In genomic region chr1:30446508-30446907, GRCh38 we compare ENCODE assay signal across 25 cellular contexts.
"Had no signal": no experiment of that assay in that cellular context is flagged by ENCODE, and none has a peak within 500 bp of the region (broad histone marks: within the 10 kb centered on the region; RNA-seq: fewer than 3 reads in every experiment).

No MANE protein-coding gene starts in this region.

- DNase-seq: activated CD4-positive, alpha-beta T cell treated with anti-CD3 and anti-CD28 coated beads, Interleukin-2, amount 50 U/mL, for 4 hours; activated CD4-positive, CD25-positive, alpha-beta regulatory T cell treated with anti-CD3 and anti-CD28 coated beads, Interleukin-2, amount 50 U/mL, for 72 hours; activated CD8-positive, alpha-beta memory T cell treated with anti-CD3 and anti-CD28 coated beads, Interleukin-2, amount 10 ng/mL, durations not matched to agents 7 days and 5 days; activated naive CD4-positive, alpha-beta T cell treated with anti-CD3 and anti-CD28 coated beads, Interleukin-2, amount 50 U/mL, for 16 hours; activated T-cell treated with anti-CD3 and anti-CD28 coated beads, Interleukin-2, amount 50 U/mL, for 1 hour; colonic mucosa; mesendoderm; naive thymus-derived CD8-positive, alpha-beta T cell; stimulated activated CD4-positive, alpha-beta T cell treated with anti-CD3 and anti-CD28 coated beads, Interleukin-15, amount 100 ng/mL, for 24 hours; stimulated activated CD4-positive, alpha-beta T cell treated with anti-CD3 and anti-CD28 coated beads, Interleukin-4, amount 100 ng/mL, for 1 hour; stimulated activated naive CD8-positive, alpha-beta T cell treated with anti-CD3 and anti-CD28 coated beads, Interleukin-15, amount 100 ng/mL, for 72 hours; SW 1271; T-helper 2 cell; transverse colon had no signal

- H3K4me3 Mint-ChIP-seq: activated CD8-positive, alpha-beta memory T cell treated with anti-CD3 and anti-CD28 coated beads, Interleukin-2, amount 10 ng/mL, durations not matched to agents 7 days and 5 days; activated T-helper 17 cell treated with anti-CD3 and anti-CD28 coated beads, Interleukin-2, amount 50 U/mL, for 72 hours; central memory CD8-positive, alpha-beta T cell; naive thymus-derived CD8-positive, alpha-beta T cell; stimulated activated naive CD8-positive, alpha-beta T cell treated with anti-CD3 and anti-CD28 coated beads, Interleukin-15, amount 100 ng/mL, for 72 hours had no signal

- H3K4me3 ChIP-seq: ascending aorta, colonic mucosa, gastroesophageal sphincter, heart left ventricle, right atrium auricular region, skin epidermis, suprapubic skin, transverse colon had no signal

- H3K4me1 ChIP-seq: ascending aorta, colonic mucosa, gastroesophageal sphincter, heart left ventricle, right atrium auricular region, suprapubic skin, transverse colon had no signal

- H3K27ac ChIP-seq: ascending aorta, colonic mucosa, gastroesophageal sphincter, heart left ventricle, neutrophil, right atrium auricular region, skin epidermis, suprapubic skin, transverse colon, VCaP had no signal

- H3K9me3 ChIP-seq: ascending aorta, colonic mucosa, gastroesophageal sphincter, neutrophil, suprapubic skin, transverse colon had no signal

- H3K27ac Mint-ChIP-seq: activated CD8-positive, alpha-beta memory T cell treated with anti-CD3 and anti-CD28 coated beads, Interleukin-2, amount 10 ng/mL, durations not matched to agents 7 days and 5 days; activated T-helper 17 cell treated with anti-CD3 and anti-CD28 coated beads, Interleukin-2, amount 50 U/mL, for 72 hours; stimulated activated naive CD8-positive, alpha-beta T cell treated with anti-CD3 and anti-CD28 coated beads, Interleukin-15, amount 100 ng/mL, for 72 hours had no signal

- ATAC-seq: activated CD8-positive, alpha-beta memory T cell treated with anti-CD3 and anti-CD28 coated beads, Interleukin-2, amount 10 ng/mL, durations not matched to agents 7 days and 5 days; activated T-helper 17 cell treated with anti-CD3 and anti-CD28 coated beads, Interleukin-2, amount 50 U/mL, for 72 hours; esophagus mucosa; gastroesophageal sphincter; heart left ventricle; naive thymus-derived CD8-positive, alpha-beta T cell; stimulated activated naive CD8-positive, alpha-beta T cell treated with anti-CD3 and anti-CD28 coated beads, Interleukin-15, amount 100 ng/mL, for 72 hours had no signal

- H3K36me3 ChIP-seq: ascending aorta, colonic mucosa, gastroesophageal sphincter, heart left ventricle, neutrophil, right atrium auricular region, suprapubic skin, transverse colon had no signal

- H3K27me3 ChIP-seq: ascending aorta, colonic mucosa, heart left ventricle, neutrophil, right atrium auricular region, suprapubic skin, transverse colon had no signal

- H3K36me3 Mint-ChIP-seq: activated CD8-positive, alpha-beta memory T cell treated with anti-CD3 and anti-CD28 coated beads, Interleukin-2, amount 10 ng/mL, durations not matched to agents 7 days and 5 days had no signal

- H3K27me3 Mint-ChIP-seq: activated CD8-positive, alpha-beta memory T cell treated with anti-CD3 and anti-CD28 coated beads, Interleukin-2, amount 10 ng/mL, durations not matched to agents 7 days and 5 days had no signal

- H3K4me1 Mint-ChIP-seq: activated CD8-positive, alpha-beta memory T cell treated with anti-CD3 and anti-CD28 coated beads, Interleukin-2, amount 10 ng/mL, durations not matched to agents 7 days and 5 days; activated T-helper 17 cell treated with anti-CD3 and anti-CD28 coated beads, Interleukin-2, amount 50 U/mL, for 72 hours; central memory CD8-positive, alpha-beta T cell; naive thymus-derived CD8-positive, alpha-beta T cell; stimulated activated naive CD8-positive, alpha-beta T cell treated with anti-CD3 and anti-CD28 coated beads, Interleukin-15, amount 100 ng/mL, for 72 hours had no signal
